ENCODE assay signal across 1 cellular context in genomic region chr10:110486680-110487410, GRCh38.
TF ChIP-seq lines count a peak whose summit lies in the region.

No MANE protein-coding gene starts in this region.

TF ChIP-seq in H1, 55 proteins besides CTCF, POLR2A, EP300 and RAD21:
- TF ChIP-seq CBX5 (IDR thresholded peaks at IDR 0.05; ENCODE audit: low read depth, low read length) (no peak), ZNF274 (IDR thresholded peaks at IDR 0.05; ENCODE audit: borderline replicate concordance, extremely low read depth, low read length) (no peak), FOSL1 (IDR thresholded peaks at IDR 0.05; ENCODE audit: insufficient read depth, low read depth, low read length) (no peak), RBBP5 (IDR thresholded peaks at IDR 0.05; ENCODE audit: borderline replicate concordance, low read depth, low read length) (no peak), ATF3 (IDR thresholded peaks at IDR 0.05; ENCODE audit: insufficient read depth, low read depth, low read length) (no peak), CBX8 (IDR thresholded peaks at IDR 0.05; ENCODE audit: borderline replicate concordance, low read depth, low read length) (no peak), EGR1 (IDR thresholded peaks at IDR 0.05; ENCODE audit: borderline replicate concordance, low read depth, low read length) (no peak), SAP30 (IDR thresholded peaks at IDR 0.05; ENCODE audit: insufficient read depth, insufficient replicate concordance, low read length) (no peak)
